ENCODE assay signal across 13 cellular contexts in the genomic region with DNA sequence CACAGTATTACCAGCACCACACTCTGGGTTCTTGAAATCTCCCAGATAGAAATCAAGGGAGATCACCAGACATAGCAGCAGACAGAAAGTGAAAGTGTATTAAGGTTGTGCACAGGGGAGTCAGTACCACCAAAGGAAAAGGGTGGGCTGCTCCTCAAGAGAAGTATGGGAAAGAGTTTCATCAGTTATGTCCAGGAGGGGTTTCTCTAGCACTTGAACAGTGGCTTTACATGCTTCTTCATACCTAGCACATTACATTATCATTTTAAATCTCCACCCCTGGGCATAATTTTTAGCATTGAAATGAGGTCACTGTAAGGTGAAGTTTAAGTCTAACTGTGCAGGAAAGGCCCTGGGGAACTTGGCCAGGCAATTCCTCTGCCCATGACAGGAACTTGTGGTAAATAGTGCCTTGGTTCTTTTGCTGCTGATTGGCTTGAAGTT.
DNase-seq lines count a peak whose midpoint lies in the region; ATAC-seq, FAIRE-seq and TF ChIP-seq lines count a peak whose summit lies in the region.
"Had no signal": no experiment of that assay in that cellular context is flagged by ENCODE, and none has a peak within 500 bp of the region (broad histone marks: within the 10 kb centered on the region; RNA-seq: fewer than 3 reads in every experiment).

No MANE protein-coding gene starts in this region.

- H3K9me3 ChIP-seq in SK-N-MC (ENCODE audit: low read depth, low read length) = no peaks in the 10 kb centered on the region

- no peak for TF ChIP-seq CTCF in nephron progenitor cell (IDR thresholded peaks at IDR 0.05)

- FAIRE-seq in frontal cortex (lab: Jason Lieb, UNC) = no peak

- H3K4me3 Mint-ChIP-seq in nephron progenitor cell = no peak overlapping the region
- H3K4me3 Mint-ChIP-seq: effector memory CD8-positive, alpha-beta T cell had no signal

- H3K36me3 Mint-ChIP-seq in nephron progenitor cell (ENCODE audit: low read depth) = no peaks in the 10 kb centered on the region

- H3K27me3 Mint-ChIP-seq in nephron progenitor cell (ENCODE audit: low read depth, poor library complexity) = peaks cover 6% of the 10 kb centered on the region
- H3K27me3 Mint-ChIP-seq: effector memory CD8-positive, alpha-beta T cell had no signal

- no peak overlapping the region for H3K9ac ChIP-seq in SK-N-MC (ENCODE audit: insufficient read length)

- peak; percentile 92 for ATAC-seq in GM19463 (IDR thresholded peaks at IDR 0.05; ENCODE audit: unreplicated experiment)
- peak; percentile 91 for ATAC-seq in HG03039 (IDR thresholded peaks at IDR 0.05; ENCODE audit: unreplicated experiment)
- ATAC-seq: effector memory CD8-positive, alpha-beta T cell had no signal

- H3K9me3 Mint-ChIP-seq in nephron progenitor cell = no peaks in the 10 kb centered on the region

- H3K27ac Mint-ChIP-seq in nephron progenitor cell = no peak overlapping the region
- H3K27ac Mint-ChIP-seq: effector memory CD8-positive, alpha-beta T cell had no signal

- H3K36me3 ChIP-seq in SK-N-MC (ENCODE audit: insufficient read depth, low read length) = no peaks in the 10 kb centered on the region

- 0 out of 2 replicates have a peak overlapping the region, but pooled peaks have one; percentile 39 for H3K27ac ChIP-seq in SK-N-MC

- 0 out of 2 replicates have a peak overlapping the region, but pooled peaks have one; percentile 8 for H3K4me3 ChIP-seq in SK-N-MC

- H3K4me1 Mint-ChIP-seq in nephron progenitor cell = no peaks in the 10 kb centered on the region

- DNase-seq in GDM1 (lab: John Stamatoyannopoulos, UW) (peak; percentile 32), SK-N-MC (ENCODE audit: low read depth, low spot score) (peak; percentile 40), T1000 (lab: John Stamatoyannopoulos, UW) (no peak), NCI-H1417 treated with DMSO at 0.1 percent for 48 hours (lab: John Stamatoyannopoulos, UW) (no peak), nephron progenitor cell (no peak), frontal cortex (ENCODE audit: low spot score in 2 of 2) (no peak)
- DNase-seq: activated naive CD4-positive, alpha-beta T cell treated with Interleukin-2 at 50 U/mL for 16 hours; COR-L47; effector memory CD8-positive, alpha-beta T cell; kidney glomerular epithelial cell; SW 1271 had no signal

Comparison
In these comparisons a context has a peak if more than half of its experiments do, and no peak if none do; other contexts are left out.
1. DNase-seq: peak in GDM1 (single experiment) and SK-N-MC (single experiment); none in T1000 (single experiment), NCI-H1417 treated with DMSO at 0.1 percent for 48 hours (single experiment), nephron progenitor cell (single experiment) and frontal cortex (0 of 2).